ENCODE assay signal across 9 cellular contexts in genomic region chr1:231918239-231919015, GRCh38.
DNase-seq lines count a peak whose midpoint lies in the region; ATAC-seq, FAIRE-seq and TF ChIP-seq lines count a peak whose summit lies in the region.
"Had no signal": no experiment of that assay in that cellular context is flagged by ENCODE, and none has a peak within 500 bp of the region (broad histone marks: within the 10 kb centered on the region; RNA-seq: fewer than 3 reads in every experiment).

No MANE protein-coding gene starts in this region.

- no peaks in the 10 kb centered on the region for H3K36me3 ChIP-seq in hepatocyte (replicated peaks; ENCODE audit: insufficient read depth, low read depth)

- peak overlapping the region; percentile 50 for H3K4me3 Mint-ChIP-seq in activated naive CD4-positive, alpha-beta T cell treated with anti-CD3 and anti-CD28 coated beads, Interleukin-2, amount 10 ng/mL, durations not matched to agents 7 days and 5 days
- peak overlapping the region; percentile 62 to 87 (median 66) for H3K4me3 Mint-ChIP-seq in naive B cell

- H3K27me3 Mint-ChIP-seq in activated naive CD4-positive, alpha-beta T cell treated with anti-CD3 and anti-CD28 coated beads, Interleukin-2, amount 10 ng/mL, durations not matched to agents 7 days and 5 days: no peaks in the 10 kb centered on the region
- H3K27me3 Mint-ChIP-seq in naive B cell: no peaks in the 10 kb centered on the region

- H3K4me2 ChIP-seq in hepatocyte: no peak overlapping the region

- no peaks in the 10 kb centered on the region for H3K79me2 ChIP-seq in hepatocyte

- H3K4me1 ChIP-seq in hepatocyte (ENCODE audit: insufficient read depth): no peaks in the 10 kb centered on the region

- CTCF ChIA-PET in activated naive CD4-positive, alpha-beta T cell treated with anti-CD3 and anti-CD28 coated beads, Interleukin-2, amount 10 ng/mL, durations not matched to agents 7 days and 5 days (lab: Charles Lee): no interaction called here

- H2AFZ ChIP-seq in hepatocyte: no peak overlapping the region

- ATAC-seq in naive B cell (ENCODE audit: low read depth in 2 of 2) (peak; percentile 38 to 40), GM19467 (IDR thresholded peaks at IDR 0.05; ENCODE audit: unreplicated experiment) (no peak), HG03108 (IDR thresholded peaks at IDR 0.05; ENCODE audit: unreplicated experiment) (no peak), HG02759 (IDR thresholded peaks at IDR 0.05; ENCODE audit: unreplicated experiment) (no peak)

- H3K27ac ChIP-seq in hepatocyte: no peak overlapping the region

- no peak for TF ChIP-seq CTCF in D721Med (IDR thresholded peaks at IDR 0.05; ENCODE audit: insufficient read depth, missing control alignments)
- TF ChIP-seq CTCF in hepatocyte (IDR thresholded peaks at IDR 0.05; ENCODE audit: poor library complexity): no peak

- H3K4me1 Mint-ChIP-seq in activated naive CD4-positive, alpha-beta T cell treated with anti-CD3 and anti-CD28 coated beads, Interleukin-2, amount 10 ng/mL, durations not matched to agents 7 days and 5 days: peaks cover 72% of the 10 kb centered on the region
- peaks cover 38 to 50% (median 44%) of the 10 kb centered on the region in 3 donors for H3K4me1 Mint-ChIP-seq in naive B cell

- FAIRE-seq in D721Med (lab: Jason Lieb, UNC): peak; percentile 88
- FAIRE-seq: colon had no signal

- H3K9me3 ChIP-seq in hepatocyte (ENCODE audit: low read depth): no peaks in the 10 kb centered on the region

- H3K27me3 ChIP-seq in hepatocyte: no peaks in the 10 kb centered on the region

- no peaks in the 10 kb centered on the region for H3K9me2 ChIP-seq in hepatocyte (replicated peaks; ENCODE audit: insufficient read depth)

- H3K36me3 Mint-ChIP-seq in activated naive CD4-positive, alpha-beta T cell treated with anti-CD3 and anti-CD28 coated beads, Interleukin-2, amount 10 ng/mL, durations not matched to agents 7 days and 5 days: peaks cover 13% of the 10 kb centered on the region
- no peaks in the 10 kb centered on the region for H3K36me3 Mint-ChIP-seq in naive B cell

- 70% methylated on average over 6 of the region's 6 CpGs for WGBS in hepatocyte (ENCODE audit: low lambda C conversion rate, missing lambda C conversion rate)

- H3K4me3 ChIP-seq in hepatocyte: no peak overlapping the region

- H4K20me1 ChIP-seq in hepatocyte (ENCODE audit: insufficient read depth, poor library complexity, severe bottlenecking): no peaks in the 10 kb centered on the region

- H3K27ac Mint-ChIP-seq in activated naive CD4-positive, alpha-beta T cell treated with anti-CD3 and anti-CD28 coated beads, Interleukin-2, amount 10 ng/mL, durations not matched to agents 7 days and 5 days: peak overlapping the region; percentile 83
- peak overlapping the region in 3 of 6 donors; percentile 58 to 75 (median 61) for H3K27ac Mint-ChIP-seq in naive B cell

- no peak for DNase-seq in D721Med (ENCODE audit: insufficient read length, low spot score)
- DNase-seq in HK-2 (ENCODE audit: unreplicated experiment): peak; percentile 11
- peak; percentile 58 for DNase-seq in activated naive CD4-positive, alpha-beta T cell treated with anti-CD3 and anti-CD28 coated beads, Interleukin-2, amount 10 ng/mL, durations not matched to agents 7 days and 5 days
- peak; percentile 5 for DNase-seq in naive B cell
- DNase-seq in hepatocyte (ENCODE audit: low spot score): no peak

- peaks cover 4% of the 10 kb centered on the region for H3K9me3 Mint-ChIP-seq in activated naive CD4-positive, alpha-beta T cell treated with anti-CD3 and anti-CD28 coated beads, Interleukin-2, amount 10 ng/mL, durations not matched to agents 7 days and 5 days
- H3K9me3 Mint-ChIP-seq in naive B cell: peaks cover 0 to 2% (median 0%) of the 10 kb centered on the region in 7 donors

Comparison
In these comparisons a context has a peak if more than half of its experiments do, and no peak if none do; other contexts are left out.
1. DNase-seq: peak in HK-2 (single experiment), activated naive CD4-positive, alpha-beta T cell treated with anti-CD3 and anti-CD28 coated beads, Interleukin-2, amount 10 ng/mL, durations not matched to agents 7 days and 5 days (single experiment) and naive B cell (single experiment); none in D721Med (single experiment) and hepatocyte (single experiment).
2. ATAC-seq: peak in naive B cell (2 of 2); none in GM19467 (single experiment), HG03108 (single experiment) and HG02759 (single experiment).